Comparison of ENCODE assay signal across 1 cellular context in the genomic region with DNA sequence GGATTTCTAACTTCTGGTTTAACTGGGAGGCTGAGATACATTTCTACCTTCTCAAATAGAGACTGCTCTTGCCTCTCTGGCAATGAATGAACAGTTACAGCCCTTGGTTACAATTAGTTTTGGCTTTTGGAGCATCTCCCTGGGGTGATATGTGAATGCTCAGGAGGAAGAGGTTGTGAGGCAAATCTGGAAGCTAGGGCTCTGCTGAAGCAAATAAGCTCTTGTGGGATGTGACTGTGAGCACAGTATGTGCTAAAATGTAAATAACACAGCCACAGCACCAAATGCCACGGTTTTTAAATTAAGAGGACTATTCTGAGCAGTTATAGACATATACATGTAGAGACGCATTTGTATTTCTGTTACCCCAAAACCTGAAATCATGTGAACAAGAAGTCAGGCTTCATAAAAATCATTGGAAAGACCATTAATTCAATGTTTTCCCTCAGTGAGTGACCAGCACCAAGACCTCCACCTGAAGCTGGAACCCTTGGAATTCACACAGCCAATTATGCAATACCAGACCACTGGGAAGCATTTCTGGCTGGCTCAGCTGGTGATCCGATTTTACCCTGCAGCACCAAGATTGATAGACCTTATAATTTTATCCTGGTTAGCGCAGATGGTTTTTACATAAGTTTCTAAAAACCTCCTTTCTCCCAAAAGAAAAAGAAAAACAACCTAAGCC.
TF ChIP-seq lines count a peak whose summit lies in the region.

No MANE protein-coding gene starts in this region.

TF ChIP-seq in GM23338, 12 proteins besides CTCF, POLR2A, EP300 and RAD21 (continued from another document):
- TF ChIP-seq, protein P1, sequence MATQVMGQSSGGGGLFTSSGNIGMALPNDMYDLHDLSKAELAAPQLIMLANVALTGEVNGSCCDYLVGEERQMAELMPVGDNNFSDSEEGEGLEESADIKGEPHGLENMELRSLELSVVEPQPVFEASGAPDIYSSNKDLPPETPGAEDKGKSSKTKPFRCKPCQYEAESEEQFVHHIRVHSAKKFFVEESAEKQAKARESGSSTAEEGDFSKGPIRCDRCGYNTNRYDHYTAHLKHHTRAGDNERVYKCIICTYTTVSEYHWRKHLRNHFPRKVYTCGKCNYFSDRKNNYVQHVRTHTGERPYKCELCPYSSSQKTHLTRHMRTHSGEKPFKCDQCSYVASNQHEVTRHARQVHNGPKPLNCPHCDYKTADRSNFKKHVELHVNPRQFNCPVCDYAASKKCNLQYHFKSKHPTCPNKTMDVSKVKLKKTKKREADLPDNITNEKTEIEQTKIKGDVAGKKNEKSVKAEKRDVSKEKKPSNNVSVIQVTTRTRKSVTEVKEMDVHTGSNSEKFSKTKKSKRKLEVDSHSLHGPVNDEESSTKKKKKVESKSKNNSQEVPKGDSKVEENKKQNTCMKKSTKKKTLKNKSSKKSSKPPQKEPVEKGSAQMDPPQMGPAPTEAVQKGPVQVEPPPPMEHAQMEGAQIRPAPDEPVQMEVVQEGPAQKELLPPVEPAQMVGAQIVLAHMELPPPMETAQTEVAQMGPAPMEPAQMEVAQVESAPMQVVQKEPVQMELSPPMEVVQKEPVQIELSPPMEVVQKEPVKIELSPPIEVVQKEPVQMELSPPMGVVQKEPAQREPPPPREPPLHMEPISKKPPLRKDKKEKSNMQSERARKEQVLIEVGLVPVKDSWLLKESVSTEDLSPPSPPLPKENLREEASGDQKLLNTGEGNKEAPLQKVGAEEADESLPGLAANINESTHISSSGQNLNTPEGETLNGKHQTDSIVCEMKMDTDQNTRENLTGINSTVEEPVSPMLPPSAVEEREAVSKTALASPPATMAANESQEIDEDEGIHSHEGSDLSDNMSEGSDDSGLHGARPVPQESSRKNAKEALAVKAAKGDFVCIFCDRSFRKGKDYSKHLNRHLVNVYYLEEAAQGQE (IDR thresholded peaks at IDR 0.05; ENCODE audit: unreplicated experiment): no peak
- TF ChIP-seq POLR2AphosphoS5 (IDR thresholded peaks at IDR 0.05; ENCODE audit: low read depth) (no peak), NANOG (IDR thresholded peaks at IDR 0.05; ENCODE audit: borderline replicate concordance) (no peak), EZH2phosphoT487 (IDR thresholded peaks at IDR 0.05; ENCODE audit: unreplicated experiment) (no peak), ZNF331 (CRISPR knock-in tag; IDR thresholded peaks at IDR 0.05; ENCODE audit: low read depth) (no peak), STAT1 (IDR thresholded peaks at IDR 0.05; ENCODE audit: unreplicated experiment) (no peak), JUNB (IDR thresholded peaks at IDR 0.05; ENCODE audit: unreplicated experiment) (no peak), EZH2 (IDR thresholded peaks at IDR 0.05; ENCODE audit: low read depth, unreplicated experiment) (no peak), CREB1 (CRISPR knock-in tag; IDR thresholded peaks at IDR 0.05; ENCODE audit: low read depth) (no peak)
- TF ChIP-seq, protein P2, sequence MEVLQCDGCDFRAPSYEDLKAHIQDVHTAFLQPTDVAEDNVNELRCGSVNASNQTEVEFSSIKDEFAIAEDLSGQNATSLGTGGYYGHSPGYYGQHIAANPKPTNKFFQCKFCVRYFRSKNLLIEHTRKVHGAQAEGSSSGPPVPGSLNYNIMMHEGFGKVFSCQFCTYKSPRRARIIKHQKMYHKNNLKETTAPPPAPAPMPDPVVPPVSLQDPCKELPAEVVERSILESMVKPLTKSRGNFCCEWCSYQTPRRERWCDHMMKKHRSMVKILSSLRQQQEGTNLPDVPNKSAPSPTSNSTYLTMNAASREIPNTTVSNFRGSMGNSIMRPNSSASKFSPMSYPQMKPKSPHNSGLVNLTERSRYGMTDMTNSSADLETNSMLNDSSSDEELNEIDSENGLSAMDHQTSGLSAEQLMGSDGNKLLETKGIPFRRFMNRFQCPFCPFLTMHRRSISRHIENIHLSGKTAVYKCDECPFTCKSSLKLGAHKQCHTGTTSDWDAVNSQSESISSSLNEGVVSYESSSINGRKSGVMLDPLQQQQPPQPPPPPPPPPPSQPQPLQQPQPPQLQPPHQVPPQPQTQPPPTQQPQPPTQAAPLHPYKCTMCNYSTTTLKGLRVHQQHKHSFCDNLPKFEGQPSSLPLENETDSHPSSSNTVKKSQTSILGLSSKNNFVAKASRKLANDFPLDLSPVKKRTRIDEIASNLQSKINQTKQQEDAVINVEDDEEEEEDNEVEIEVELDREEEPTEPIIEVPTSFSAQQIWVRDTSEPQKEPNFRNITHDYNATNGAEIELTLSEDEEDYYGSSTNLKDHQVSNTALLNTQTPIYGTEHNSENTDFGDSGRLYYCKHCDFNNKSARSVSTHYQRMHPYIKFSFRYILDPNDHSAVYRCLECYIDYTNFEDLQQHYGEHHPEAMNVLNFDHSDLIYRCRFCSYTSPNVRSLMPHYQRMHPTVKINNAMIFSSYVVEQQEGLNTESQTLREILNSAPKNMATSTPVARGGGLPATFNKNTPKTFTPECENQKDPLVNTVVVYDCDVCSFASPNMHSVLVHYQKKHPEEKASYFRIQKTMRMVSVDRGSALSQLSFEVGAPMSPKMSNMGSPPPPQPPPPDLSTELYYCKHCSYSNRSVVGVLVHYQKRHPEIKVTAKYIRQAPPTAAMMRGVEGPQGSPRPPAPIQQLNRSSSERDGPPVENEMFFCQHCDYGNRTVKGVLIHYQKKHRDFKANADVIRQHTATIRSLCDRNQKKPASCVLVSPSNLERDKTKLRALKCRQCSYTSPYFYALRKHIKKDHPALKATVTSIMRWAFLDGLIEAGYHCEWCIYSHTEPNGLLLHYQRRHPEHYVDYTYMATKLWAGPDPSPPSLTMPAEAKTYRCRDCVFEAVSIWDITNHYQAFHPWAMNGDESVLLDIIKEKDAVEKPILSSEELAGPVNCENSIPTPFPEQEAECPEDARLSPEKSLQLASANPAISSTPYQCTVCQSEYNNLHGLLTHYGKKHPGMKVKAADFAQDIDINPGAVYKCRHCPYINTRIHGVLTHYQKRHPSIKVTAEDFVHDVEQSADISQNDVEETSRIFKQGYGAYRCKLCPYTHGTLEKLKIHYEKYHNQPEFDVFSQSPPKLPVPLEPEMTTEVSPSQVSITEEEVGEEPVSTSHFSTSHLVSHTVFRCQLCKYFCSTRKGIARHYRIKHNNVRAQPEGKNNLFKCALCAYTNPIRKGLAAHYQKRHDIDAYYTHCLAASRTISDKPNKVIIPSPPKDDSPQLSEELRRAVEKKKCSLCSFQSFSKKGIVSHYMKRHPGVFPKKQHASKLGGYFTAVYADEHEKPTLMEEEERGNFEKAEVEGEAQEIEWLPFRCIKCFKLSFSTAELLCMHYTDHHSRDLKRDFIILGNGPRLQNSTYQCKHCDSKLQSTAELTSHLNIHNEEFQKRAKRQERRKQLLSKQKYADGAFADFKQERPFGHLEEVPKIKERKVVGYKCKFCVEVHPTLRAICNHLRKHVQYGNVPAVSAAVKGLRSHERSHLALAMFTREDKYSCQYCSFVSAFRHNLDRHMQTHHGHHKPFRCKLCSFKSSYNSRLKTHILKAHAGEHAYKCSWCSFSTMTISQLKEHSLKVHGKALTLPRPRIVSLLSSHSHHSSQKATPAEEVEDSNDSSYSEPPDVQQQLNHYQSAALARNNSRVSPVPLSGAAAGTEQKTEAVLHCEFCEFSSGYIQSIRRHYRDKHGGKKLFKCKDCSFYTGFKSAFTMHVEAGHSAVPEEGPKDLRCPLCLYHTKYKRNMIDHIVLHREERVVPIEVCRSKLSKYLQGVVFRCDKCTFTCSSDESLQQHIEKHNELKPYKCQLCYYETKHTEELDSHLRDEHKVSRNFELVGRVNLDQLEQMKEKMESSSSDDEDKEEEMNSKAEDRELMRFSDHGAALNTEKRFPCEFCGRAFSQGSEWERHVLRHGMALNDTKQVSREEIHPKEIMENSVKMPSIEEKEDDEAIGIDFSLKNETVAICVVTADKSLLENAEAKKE (CRISPR knock-in tag; IDR thresholded peaks at IDR 0.05): no peak
- TF ChIP-seq, protein P3, sequence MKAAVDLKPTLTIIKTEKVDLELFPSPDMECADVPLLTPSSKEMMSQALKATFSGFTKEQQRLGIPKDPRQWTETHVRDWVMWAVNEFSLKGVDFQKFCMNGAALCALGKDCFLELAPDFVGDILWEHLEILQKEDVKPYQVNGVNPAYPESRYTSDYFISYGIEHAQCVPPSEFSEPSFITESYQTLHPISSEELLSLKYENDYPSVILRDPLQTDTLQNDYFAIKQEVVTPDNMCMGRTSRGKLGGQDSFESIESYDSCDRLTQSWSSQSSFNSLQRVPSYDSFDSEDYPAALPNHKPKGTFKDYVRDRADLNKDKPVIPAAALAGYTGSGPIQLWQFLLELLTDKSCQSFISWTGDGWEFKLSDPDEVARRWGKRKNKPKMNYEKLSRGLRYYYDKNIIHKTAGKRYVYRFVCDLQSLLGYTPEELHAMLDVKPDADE (IDR thresholded peaks at IDR 0.05): no peak
TF ChIP-seq in GM23338: peak in this region for 0.
